ENCODE assay signal across 1 cellular context in the genomic region with DNA sequence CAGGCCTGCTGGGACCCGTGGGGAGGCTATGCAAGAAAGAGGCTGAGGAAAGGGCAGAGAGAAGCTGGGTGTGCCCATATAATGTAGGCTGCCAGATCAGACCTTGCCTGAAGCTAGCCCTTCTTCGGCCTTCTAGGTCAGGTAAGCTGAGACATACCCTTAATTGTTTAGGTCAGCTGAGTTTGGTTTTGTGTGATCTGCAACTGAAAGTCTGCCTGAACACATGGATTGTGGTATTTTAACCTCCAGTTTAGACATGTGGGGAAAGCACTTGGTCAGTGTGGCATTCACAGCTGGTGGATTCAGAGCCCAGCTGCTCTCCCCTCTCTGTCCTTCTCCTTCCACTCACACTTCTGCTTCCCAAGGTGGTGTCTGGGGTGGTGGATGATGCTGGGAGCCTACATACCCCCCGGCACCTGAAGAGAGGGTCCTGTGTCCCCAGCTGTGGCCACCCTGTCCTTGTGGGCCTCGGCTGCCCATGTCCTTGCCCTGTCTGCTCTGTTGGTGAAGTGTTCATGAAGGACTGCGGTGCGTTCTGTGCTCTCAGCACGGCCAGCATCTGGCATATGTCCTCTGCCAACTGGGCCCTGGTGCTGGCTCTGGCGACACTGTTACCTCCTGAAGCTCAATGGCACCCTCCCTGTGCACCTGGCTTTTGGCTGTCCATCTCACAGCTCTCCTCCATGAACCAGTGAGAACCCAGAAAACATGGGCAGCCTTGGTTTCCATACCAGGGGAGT.
TF ChIP-seq lines count a peak whose summit lies in the region.

No MANE protein-coding gene starts in this region.

TF ChIP-seq in H1, 55 proteins besides CTCF, POLR2A, EP300 and RAD21:
- no peak for TF ChIP-seq ZNF274 (IDR thresholded peaks at IDR 0.05; ENCODE audit: borderline replicate concordance, extremely low read depth, low read length)
- no peak for TF ChIP-seq PHF8 (conservative IDR thresholded peaks at IDR 0.05; ENCODE audit: low read depth, low read length)
- TF ChIP-seq YY1 (IDR thresholded peaks at IDR 0.05; ENCODE audit: low read depth, low read length): no peak
- TF ChIP-seq SIRT6 (IDR thresholded peaks at IDR 0.05; ENCODE audit: low read length): no peak
- TF ChIP-seq CBX5 (IDR thresholded peaks at IDR 0.05; ENCODE audit: low read depth, low read length): no peak
- no peak for TF ChIP-seq ATF3 (IDR thresholded peaks at IDR 0.05; ENCODE audit: insufficient read depth, low read depth, low read length)
- TF ChIP-seq NRF1 (IDR thresholded peaks at IDR 0.05; ENCODE audit: low read depth, low read length): no peak
- TF ChIP-seq FOSL1 (IDR thresholded peaks at IDR 0.05; ENCODE audit: insufficient read depth, low read depth, low read length): no peak
- no peak for TF ChIP-seq SUZ12 (IDR thresholded peaks at IDR 0.05; ENCODE audit: low read length)
- TF ChIP-seq EGR1 (IDR thresholded peaks at IDR 0.05; ENCODE audit: borderline replicate concordance, low read depth, low read length): no peak
- TF ChIP-seq, protein P1, sequence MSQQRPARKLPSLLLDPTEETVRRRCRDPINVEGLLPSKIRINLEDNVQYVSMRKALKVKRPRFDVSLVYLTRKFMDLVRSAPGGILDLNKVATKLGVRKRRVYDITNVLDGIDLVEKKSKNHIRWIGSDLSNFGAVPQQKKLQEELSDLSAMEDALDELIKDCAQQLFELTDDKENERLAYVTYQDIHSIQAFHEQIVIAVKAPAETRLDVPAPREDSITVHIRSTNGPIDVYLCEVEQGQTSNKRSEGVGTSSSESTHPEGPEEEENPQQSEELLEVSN (IDR thresholded peaks at IDR 0.05): no peak
